Comparison of ENCODE assay signal across 21 cellular contexts in the genomic region with DNA sequence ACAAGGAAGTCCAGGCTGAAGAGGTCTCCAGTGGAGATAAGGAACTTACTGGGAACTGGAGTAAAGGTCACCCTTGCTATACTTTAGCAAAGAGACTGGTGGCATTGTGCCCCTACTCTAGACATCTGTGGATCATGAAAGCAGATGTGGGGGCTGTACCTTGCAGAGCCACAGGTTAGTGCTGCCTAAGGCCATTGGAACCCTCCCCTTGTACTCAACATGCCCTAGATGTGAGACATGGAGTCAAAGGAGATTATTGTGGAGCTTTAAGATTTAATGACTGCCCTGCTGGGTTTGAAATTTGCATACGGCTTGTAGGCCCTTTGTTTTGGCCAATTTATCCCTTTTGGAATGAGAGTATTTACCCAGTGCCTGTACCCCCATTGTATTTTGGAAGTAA.
"Had no signal": no experiment of that assay in that cellular context is flagged by ENCODE, and none has a peak within 500 bp of the region (broad histone marks: within the 10 kb centered on the region; RNA-seq: fewer than 3 reads in every experiment).

No MANE protein-coding gene starts in this region.

- H3K4me1 Mint-ChIP-seq: memory B cell; mesothelial cell of epicardium; naive B cell; neural crest cell; stimulated activated naive CD8-positive, alpha-beta T cell treated with anti-CD3 and anti-CD28 coated beads, Interleukin-15, amount 100 ng/mL, for 72 hours had no signal

- H2AFZ ChIP-seq: parathyroid adenoma had no signal

- H3K9me3 ChIP-seq: mucosa of descending colon, right lobe of liver, transverse colon had no signal

- H3K36me3 ChIP-seq: right lobe of liver, suprapubic skin, transverse colon had no signal

- H3K9ac ChIP-seq: parathyroid adenoma had no signal

- H3K27me3 ChIP-seq: dorsolateral prefrontal cortex, right lobe of liver, suprapubic skin, transverse colon had no signal

- ATAC-seq: left lobe of liver; mucosa of descending colon; natural killer cell treated with Interleukin-12 subunit alpha and Interleukin-12 subunit beta and Interleukin-15 and Interleukin-18, amount 100 ng/mL, for 72 hours; right lobe of liver; stimulated activated naive CD8-positive, alpha-beta T cell treated with anti-CD3 and anti-CD28 coated beads, Interleukin-15, amount 100 ng/mL, for 72 hours had no signal

- H3K4me1 ChIP-seq: parathyroid adenoma, right lobe of liver, suprapubic skin, transverse colon had no signal

- H3K27me3 Mint-ChIP-seq: memory B cell; naive B cell; natural killer cell treated with Interleukin-12 subunit alpha and Interleukin-12 subunit beta and Interleukin-15 and Interleukin-18, amount 100 ng/mL, for 72 hours; progenitor cell of endocrine pancreas; stimulated activated naive CD8-positive, alpha-beta T cell treated with anti-CD3 and anti-CD28 coated beads, Interleukin-15, amount 100 ng/mL, for 72 hours had no signal

- DNase-seq: dorsolateral prefrontal cortex; effector CD4-positive, alpha-beta T cell; hypothalamus; mucosa of descending colon; naive B cell; right lobe of liver; small intestine; stimulated activated CD4-positive, alpha-beta T cell treated with anti-CD3 and anti-CD28 coated beads, Interleukin-15, amount 100 ng/mL, for 24 hours; stimulated activated CD4-positive, alpha-beta T cell treated with anti-CD3 and anti-CD28 coated beads, Interleukin-2, amount 100 ng/mL, for 48 hours; stimulated activated naive CD4-positive, alpha-beta T cell; stimulated activated naive CD8-positive, alpha-beta T cell treated with anti-CD3 and anti-CD28 coated beads, Interleukin-15, amount 100 ng/mL, for 72 hours; transverse colon had no signal

- H3K36me3 Mint-ChIP-seq: memory B cell, mesothelial cell of epicardium, naive B cell had no signal

- H3K4me3 Mint-ChIP-seq: memory B cell; mesothelial cell of epicardium; naive B cell; natural killer cell treated with Interleukin-12 subunit alpha and Interleukin-12 subunit beta and Interleukin-15 and Interleukin-18, amount 100 ng/mL, for 72 hours; neural crest cell; stimulated activated naive CD8-positive, alpha-beta T cell treated with anti-CD3 and anti-CD28 coated beads, Interleukin-15, amount 100 ng/mL, for 72 hours had no signal

- H3K27ac Mint-ChIP-seq: memory B cell; mesothelial cell of epicardium; naive B cell; natural killer cell treated with Interleukin-12 subunit alpha and Interleukin-12 subunit beta and Interleukin-15 and Interleukin-18, amount 100 ng/mL, for 72 hours; progenitor cell of endocrine pancreas; stimulated activated naive CD8-positive, alpha-beta T cell treated with anti-CD3 and anti-CD28 coated beads, Interleukin-15, amount 100 ng/mL, for 72 hours had no signal

- H3K27ac ChIP-seq: dorsolateral prefrontal cortex, parathyroid adenoma, right lobe of liver, suprapubic skin, transverse colon had no signal

- H3K4me3 ChIP-seq: dorsolateral prefrontal cortex, lung, mucosa of descending colon, right lobe of liver, suprapubic skin, transverse colon had no signal

- H3K79me2 ChIP-seq: parathyroid adenoma had no signal
